17 cellular contexts compared by ENCODE assay signal in genomic region chr7:156178214-156178613, GRCh38.
DNase-seq lines count a peak whose midpoint lies in the region; ATAC-seq and TF ChIP-seq lines count a peak whose summit lies in the region.
"Had no signal": no experiment of that assay in that cellular context is flagged by ENCODE, and none has a peak within 500 bp of the region (broad histone marks: within the 10 kb centered on the region; RNA-seq: fewer than 3 reads in every experiment).

No MANE protein-coding gene starts in this region.

- no peaks in the 10 kb centered on the region for H3K36me3 Mint-ChIP-seq in activated CD8-positive, alpha-beta memory T cell treated with anti-CD3 and anti-CD28 coated beads, Interleukin-2, amount 10 ng/mL, durations not matched to agents 7 days and 5 days
- H3K36me3 Mint-ChIP-seq: CD4-positive, alpha-beta memory T cell had no signal

- intact Hi-C loops in spleen (cut with DNase I; ENCODE audit: low total_unique reads) = no loop called here

- no peak for TF ChIP-seq POLR2A in NB4 (IDR thresholded peaks at IDR 0.05; ENCODE audit: extremely low read depth, insufficient read length)
- no peak for TF ChIP-seq POLR2A in spleen (IDR thresholded peaks at IDR 0.05)

- peaks cover 0 to 13% (median 0%) of the 10 kb centered on the region in 7 donors for H3K27me3 ChIP-seq in spleen (replicated peaks in 1 of 7)

- no peaks in the 10 kb centered on the region for H3K4me1 ChIP-seq in spleen

- ATAC-seq in activated CD8-positive, alpha-beta memory T cell treated with anti-CD3 and anti-CD28 coated beads, Interleukin-2, amount 10 ng/mL, durations not matched to agents 7 days and 5 days = no peak
- ATAC-seq in GM19397 (IDR thresholded peaks at IDR 0.05; ENCODE audit: unreplicated experiment) = no peak

- TF ChIP-seq CTCF in NB4 (IDR thresholded peaks at IDR 0.05; ENCODE audit: low read depth, low read length) (no peak), spleen (IDR thresholded peaks at IDR 0.05 in 8 of 11, conservative IDR thresholded peaks at IDR 0.05 in 3 of 11) (no peak)

- no peaks in the 10 kb centered on the region for H3K4me1 Mint-ChIP-seq in activated CD8-positive, alpha-beta memory T cell treated with anti-CD3 and anti-CD28 coated beads, Interleukin-2, amount 10 ng/mL, durations not matched to agents 7 days and 5 days
- H3K4me1 Mint-ChIP-seq: B cell; CD4-positive, alpha-beta memory T cell had no signal

- no peak overlapping the region for H3K4me3 Mint-ChIP-seq in activated CD8-positive, alpha-beta memory T cell treated with anti-CD3 and anti-CD28 coated beads, Interleukin-2, amount 10 ng/mL, durations not matched to agents 7 days and 5 days
- H3K4me3 Mint-ChIP-seq: B cell; CD4-positive, alpha-beta memory T cell; T-helper 1 cell treated with Interleukin-12 subunit alpha and Interleukin-12 subunit beta and Interleukin-4 antibody, amounts not matched to agents 30 μg/mL and 1 μg/mL, for 36 hours had no signal

- H3K9me3 ChIP-seq in spleen = no peaks in the 10 kb centered on the region

- H3K4me3 ChIP-seq in NB4 (ENCODE audit: low read depth, low read length) (no peak overlapping the region), spleen (no peak overlapping the region)

- no peaks in the 10 kb centered on the region for H3K36me3 ChIP-seq in spleen

- no peak overlapping the region for H3K27ac Mint-ChIP-seq in activated CD8-positive, alpha-beta memory T cell treated with anti-CD3 and anti-CD28 coated beads, Interleukin-2, amount 10 ng/mL, durations not matched to agents 7 days and 5 days
- H3K27ac Mint-ChIP-seq: B cell; CD4-positive, alpha-beta memory T cell; T-helper 1 cell treated with Interleukin-12 subunit alpha and Interleukin-12 subunit beta and Interleukin-4 antibody, amounts not matched to agents 30 μg/mL and 1 μg/mL, for 36 hours had no signal

- CTCF ChIA-PET in activated CD8-positive, alpha-beta memory T cell treated with anti-CD3 and anti-CD28 coated beads, Interleukin-2, amount 10 ng/mL, durations not matched to agents 7 days and 5 days (lab: Charles Lee) = no interaction called here

- no peaks in the 10 kb centered on the region for H3K9me3 Mint-ChIP-seq in activated CD8-positive, alpha-beta memory T cell treated with anti-CD3 and anti-CD28 coated beads, Interleukin-2, amount 10 ng/mL, durations not matched to agents 7 days and 5 days (ENCODE audit: low read depth)
- H3K9me3 Mint-ChIP-seq: T-helper 1 cell treated with Interleukin-12 subunit alpha and Interleukin-12 subunit beta and Interleukin-4 antibody, amounts not matched to agents 30 μg/mL and 1 μg/mL, for 36 hours had no signal

- 47 to 51% (median 49%) methylated on average over 15 of the region's 15 CpGs for WGBS in spleen, 5 donors

- H3K27ac ChIP-seq in spleen = no peak overlapping the region

- no peaks in the 10 kb centered on the region for H3K27me3 Mint-ChIP-seq in activated CD8-positive, alpha-beta memory T cell treated with anti-CD3 and anti-CD28 coated beads, Interleukin-2, amount 10 ng/mL, durations not matched to agents 7 days and 5 days

- DNase-seq in activated CD8-positive, alpha-beta memory T cell treated with anti-CD3 and anti-CD28 coated beads for 24 hours = peak; percentile 41
- DNase-seq in activated CD8-positive, alpha-beta memory T cell treated with anti-CD3 and anti-CD28 coated beads, Interleukin-2, amount 10 ng/mL, durations not matched to agents 7 days and 5 days = no peak
- DNase-seq in NB4 (ENCODE audit: low read depth) = peak; percentile 27
- peak; percentile 30 for DNase-seq in globus pallidus (ENCODE audit: low spot score)
- DNase-seq in spleen = peak; percentile 56
- DNase-seq in stimulated activated CD4-positive, alpha-beta T cell treated with anti-CD3 and anti-CD28 coated beads, Interleukin-4, amount 100 ng/mL, for 4 hours = no peak
- no peak for DNase-seq in NCI-H2029 treated with DMSO at 0.1 percent for 48 hours (lab: John Stamatoyannopoulos, UW)
- DNase-seq: CD4-positive, alpha-beta memory T cell; DND-41; GF-D8; NCI-H2029; NCI-H226; NCI-H774; SHP77 treated with DMSO at 0.1 percent for 48 hours had no signal

Comparison
In these comparisons a context has a peak if more than half of its experiments do, and no peak if none do; other contexts are left out.
1. DNase-seq: peak in activated CD8-positive, alpha-beta memory T cell treated with anti-CD3 and anti-CD28 coated beads for 24 hours (single experiment), NB4 (single experiment), globus pallidus (single experiment) and spleen (single experiment); none in activated CD8-positive, alpha-beta memory T cell treated with anti-CD3 and anti-CD28 coated beads, Interleukin-2, amount 10 ng/mL, durations not matched to agents 7 days and 5 days (single experiment), stimulated activated CD4-positive, alpha-beta T cell treated with anti-CD3 and anti-CD28 coated beads, Interleukin-4, amount 100 ng/mL, for 4 hours (0 of 2) and NCI-H2029 treated with DMSO at 0.1 percent for 48 hours (single experiment).